Comparison of ENCODE assay signal across 28 cellular contexts in the genomic region with DNA sequence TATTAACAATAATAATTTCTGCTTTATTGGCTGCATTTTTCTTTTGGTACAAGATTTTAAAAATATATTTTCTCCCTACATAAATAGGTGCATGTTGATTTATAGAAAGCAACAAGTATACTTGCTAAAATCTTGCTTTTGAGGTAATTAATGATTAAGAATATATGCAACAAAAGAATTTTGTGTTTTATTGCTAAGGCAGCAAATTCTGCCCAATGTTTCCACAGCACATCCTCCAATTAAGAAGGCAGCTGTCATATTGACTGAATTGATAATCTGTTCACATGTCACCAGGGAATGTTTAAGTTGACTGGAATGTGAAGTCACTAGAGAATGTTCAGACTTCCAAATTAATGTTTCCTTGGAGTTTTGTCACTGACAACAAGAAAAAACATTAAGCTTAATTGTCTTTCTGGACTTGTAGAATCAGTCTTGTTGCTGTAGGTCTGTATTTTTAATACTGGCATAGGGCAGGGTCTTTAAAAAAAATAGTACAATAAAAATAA.
"Had no signal": no experiment of that assay in that cellular context is flagged by ENCODE, and none has a peak within 500 bp of the region (broad histone marks: within the 10 kb centered on the region; RNA-seq: fewer than 3 reads in every experiment).

No MANE protein-coding gene starts in this region.

- H3K4me2 ChIP-seq: neural progenitor cell had no signal

- H3K27me3 ChIP-seq: left lung, neural progenitor cell, neutrophil, right atrium auricular region, spleen, tibial nerve, uterus had no signal

- H3K4me1 ChIP-seq: left lung, lower lobe of right lung, neural progenitor cell, parathyroid adenoma, psoas muscle, right atrium auricular region, spleen, tibial nerve, uterus had no signal

- H3K79me2 ChIP-seq: parathyroid adenoma had no signal

- H2AFZ ChIP-seq: neural progenitor cell, parathyroid adenoma had no signal

- H3K27ac ChIP-seq: left lung, lower lobe of right lung, neural progenitor cell, neutrophil, parathyroid adenoma, psoas muscle, right atrium auricular region, spleen, tibial nerve, uterus had no signal

- H3K9me3 ChIP-seq: left lung, lower lobe of right lung, neutrophil, psoas muscle, tibial nerve, uterus had no signal

- FAIRE-seq: islet of Langerhans, kidney, small intestine had no signal

- ATAC-seq: left colon; left lung; lower lobe of right lung; naive thymus-derived CD8-positive, alpha-beta T cell; psoas muscle; sciatic nerve; stimulated activated memory B cell treated with anti-CD40 and anti-IgM and Interleukin-4, amounts not matched to agents 10 μg/mL and 1 μg/mL and 100 μg/mL, for 72 hours; stimulated activated naive CD8-positive, alpha-beta T cell treated with anti-CD3 and anti-CD28 coated beads, Interleukin-15, amount 100 ng/mL, for 72 hours had no signal

- H3K36me3 ChIP-seq: left lung, lower lobe of right lung, neural progenitor cell, neutrophil, right atrium auricular region, spleen, tibial nerve, uterus had no signal

- H3K4me3 ChIP-seq: left lung, lower lobe of right lung, neural progenitor cell, psoas muscle, right atrium auricular region, spleen, tibial nerve, uterus had no signal

- DNase-seq: hypothalamus; immature natural killer cell; kidney; left colon; left lung; lower lobe of right lung; mammary epithelial cell; mesenchymal stem cell; naive thymus-derived CD8-positive, alpha-beta T cell; occipital lobe; psoas muscle; small intestine; spleen; stimulated activated CD4-positive, alpha-beta T cell treated with anti-CD3 and anti-CD28 coated beads, Interleukin-2, amount 100 ng/mL, for 48 hours; stimulated activated CD4-positive, alpha-beta T cell treated with anti-CD3 and anti-CD28 coated beads, Interleukin-4, amount 100 ng/mL, for 4 hours; stimulated activated CD8-positive, alpha-beta memory T cell treated with anti-CD3 and anti-CD28 coated beads, Interleukin-4, amount 100 ng/mL, for 48 hours; stimulated activated naive CD4-positive, alpha-beta T cell treated with Interleukin-2 at 50 U/mL for 16 hours; stimulated activated naive CD8-positive, alpha-beta T cell treated with anti-CD3 and anti-CD28 coated beads, Interleukin-15, amount 100 ng/mL, for 72 hours; substantia nigra; uterus had no signal

- H3K9ac ChIP-seq: neural progenitor cell, parathyroid adenoma had no signal
